Comparison of ENCODE assay signal across 15 cellular contexts in the genomic region with DNA sequence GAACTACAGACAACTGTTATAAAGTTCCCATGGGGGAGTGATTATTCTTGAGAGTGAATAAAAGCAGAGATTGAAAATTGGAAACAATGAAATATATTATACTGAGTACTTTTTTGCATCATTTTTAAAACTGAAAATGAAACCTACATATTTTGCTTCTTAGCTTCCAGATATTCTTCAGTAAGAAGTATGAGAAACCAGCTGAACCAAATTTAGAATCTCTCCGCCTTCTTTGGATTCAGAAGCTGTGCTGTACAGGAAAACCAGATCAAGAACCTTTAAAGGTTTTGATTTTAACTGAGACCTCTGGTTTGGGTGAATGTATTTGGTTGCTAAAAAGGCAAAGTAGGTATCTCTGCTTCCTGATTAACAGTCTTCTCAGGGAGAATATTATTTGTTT.
DNase-seq lines count a peak whose midpoint lies in the region; TF ChIP-seq lines count a peak whose summit lies in the region.
"Had no signal": no experiment of that assay in that cellular context is flagged by ENCODE, and none has a peak within 500 bp of the region (broad histone marks: within the 10 kb centered on the region; RNA-seq: fewer than 3 reads in every experiment).

No MANE protein-coding gene starts in this region.

- H3K4me1 ChIP-seq in BLaER1, result peaks cover 12% of the 10 kb centered on the region
- H3K4me1 ChIP-seq in KMS-11 (ENCODE audit: low read depth, poor library complexity, severe bottlenecking), result peaks cover 9% of the 10 kb centered on the region
- peaks cover 9% of the 10 kb centered on the region for H3K4me1 ChIP-seq in rectal smooth muscle tissue (ENCODE audit: control insufficient read depth, insufficient read depth, low read length)
- H3K4me1 ChIP-seq: suprapubic skin had no signal

- in situ Hi-C loops in KBM-7 (cut with MboI; ENCODE audit: low pct_unique_long_range_greater_than_20kb, low sequenced_read_pairs), result no loop called here

- H2AFZ ChIP-seq in KMS-11 (ENCODE audit: low read depth), result 0 out of 2 replicates have a peak overlapping the region, but pooled peaks have one; percentile 24

- H3K79me2 ChIP-seq in KMS-11 (ENCODE audit: insufficient read depth, low read depth), result no peaks in the 10 kb centered on the region

- no peaks in the 10 kb centered on the region for H3K36me3 ChIP-seq in BLaER1
- no peaks in the 10 kb centered on the region for H3K36me3 ChIP-seq in KMS-11 (ENCODE audit: insufficient read depth)
- H3K36me3 ChIP-seq in rectal smooth muscle tissue (ENCODE audit: control insufficient read depth, insufficient read depth, low read length), result no peaks in the 10 kb centered on the region
- H3K36me3 ChIP-seq: cardiac muscle cell, suprapubic skin had no signal

- no peaks in the 10 kb centered on the region for H3K9me3 ChIP-seq in BLaER1
- H3K9me3 ChIP-seq: suprapubic skin had no signal

- no peak overlapping the region for H3K4me3 ChIP-seq in BLaER1
- no peak overlapping the region for H3K4me3 ChIP-seq in KMS-11 (IDR thresholded peaks at IDR 0.05; ENCODE audit: insufficient read depth, low read depth, low read length)
- H3K4me3 ChIP-seq in rectal smooth muscle tissue (ENCODE audit: low read length), result no peak overlapping the region
- H3K4me3 ChIP-seq: cardiac muscle cell, suprapubic skin had no signal

- H3K27me3 ChIP-seq in BLaER1 (no peaks in the 10 kb centered on the region), KMS-11 (ENCODE audit: insufficient read depth, low read depth) (no peaks in the 10 kb centered on the region), rectal smooth muscle tissue (ENCODE audit: control insufficient read depth, insufficient read depth, low read length) (no peaks in the 10 kb centered on the region)
- H3K27me3 ChIP-seq: cardiac muscle cell, suprapubic skin had no signal

- H3K4me2 ChIP-seq in BLaER1, result peak overlapping the region; percentile 37
- no peak overlapping the region; the same call in 1 of the 2 replicates for H3K4me2 ChIP-seq in KMS-11

- no peak overlapping the region for H3K27ac ChIP-seq in BLaER1
- no peak overlapping the region for H3K27ac ChIP-seq in KMS-11
- H3K27ac ChIP-seq in cingulate gyrus (ENCODE audit: low read depth, low read length), result peak overlapping the region; percentile 70
- peak overlapping the region; percentile 59 for H3K27ac ChIP-seq in rectal smooth muscle tissue (ENCODE audit: low read depth, low read length)
- H3K27ac ChIP-seq: cardiac muscle cell, suprapubic skin had no signal

- no peak for TF ChIP-seq CTCF in KMS-11 (conservative IDR thresholded peaks at IDR 0.05; ENCODE audit: low read depth, low read length)

- no peak for DNase-seq in DMS79 (lab: John Stamatoyannopoulos, UW)
- DNase-seq in inferior parietal cortex (ENCODE audit: extremely low spot score), result no peak
- DNase-seq in KBM-7, result no peak
- DNase-seq: activated CD4-positive, alpha-beta T cell treated with anti-CD3 and anti-CD28 coated beads for 1 hour; activated naive CD4-positive, alpha-beta T cell treated with anti-CD3 and anti-CD28 coated beads, Interleukin-2, amount 50 U/mL, for 16 hours; effector memory CD8-positive, alpha-beta T cell; hypothalamus; NCI-H1930; stimulated activated CD4-positive, alpha-beta T cell treated with anti-CD3 and anti-CD28 coated beads, Interleukin-1b, Interleukin-23, amount 100 ng/mL, for 48 hours had no signal

- no peaks in the 10 kb centered on the region for H4K20me1 ChIP-seq in BLaER1
- H4K20me1 ChIP-seq in KMS-11 (ENCODE audit: insufficient read depth), result no peaks in the 10 kb centered on the region

- H3K9ac ChIP-seq in BLaER1 (no peak overlapping the region), KMS-11 (no peak overlapping the region), rectal smooth muscle tissue (ENCODE audit: low read length) (no peak overlapping the region)

Comparison
In these comparisons a context has a peak if more than half of its experiments do, and no peak if none do; other contexts are left out.
1. H3K27ac ChIP-seq: peak in cingulate gyrus (single experiment) and rectal smooth muscle tissue (single experiment); none in BLaER1 (single experiment) and KMS-11 (single experiment).